17 cellular contexts compared by ENCODE assay signal in genomic region chr10:130226012-130226411, GRCh38.
DNase-seq lines count a peak whose midpoint lies in the region; ATAC-seq and TF ChIP-seq lines count a peak whose summit lies in the region.
"Had no signal": no experiment of that assay in that cellular context is flagged by ENCODE, and none has a peak within 500 bp of the region (broad histone marks: within the 10 kb centered on the region; RNA-seq: fewer than 3 reads in every experiment).

No MANE protein-coding gene starts in this region.

- no peak for ATAC-seq in activated CD8-positive, alpha-beta memory T cell treated with anti-CD3 and anti-CD28 coated beads, Interleukin-2, amount 10 ng/mL, durations not matched to agents 7 days and 5 days
- no peak for ATAC-seq in HG02885 (IDR thresholded peaks at IDR 0.05; ENCODE audit: poor library complexity, unreplicated experiment)
- ATAC-seq: HepG2 had no signal

- H3K9me3 Mint-ChIP-seq in activated CD8-positive, alpha-beta memory T cell treated with anti-CD3 and anti-CD28 coated beads, Interleukin-2, amount 10 ng/mL, durations not matched to agents 7 days and 5 days (ENCODE audit: low read depth) = peaks cover 2% of the 10 kb centered on the region
- peaks cover 5% of the 10 kb centered on the region for H3K9me3 Mint-ChIP-seq in type B pancreatic cell

- intact Hi-C loops in posterior vena cava (cut with DNase I) = no loop called here

- H3K27me3 Mint-ChIP-seq in activated CD8-positive, alpha-beta memory T cell treated with anti-CD3 and anti-CD28 coated beads, Interleukin-2, amount 10 ng/mL, durations not matched to agents 7 days and 5 days = no peaks in the 10 kb centered on the region
- H3K27me3 Mint-ChIP-seq in type B pancreatic cell = no peaks in the 10 kb centered on the region

- no peak overlapping the region for H3K4me3 Mint-ChIP-seq in activated CD8-positive, alpha-beta memory T cell treated with anti-CD3 and anti-CD28 coated beads, Interleukin-2, amount 10 ng/mL, durations not matched to agents 7 days and 5 days
- H3K4me3 Mint-ChIP-seq in type B pancreatic cell = no peak overlapping the region
- H3K4me3 Mint-ChIP-seq: CD14-positive monocyte; CD4-positive, alpha-beta memory T cell; HFFc6 had no signal

- H3K4me1 Mint-ChIP-seq in activated CD8-positive, alpha-beta memory T cell treated with anti-CD3 and anti-CD28 coated beads, Interleukin-2, amount 10 ng/mL, durations not matched to agents 7 days and 5 days = no peaks in the 10 kb centered on the region
- no peaks in the 10 kb centered on the region for H3K4me1 Mint-ChIP-seq in type B pancreatic cell (ENCODE audit: unreplicated experiment)
- H3K4me1 Mint-ChIP-seq: CD14-positive monocyte; CD4-positive, alpha-beta memory T cell; IgD-negative memory B cell had no signal

- no peaks in the 10 kb centered on the region for H3K36me3 Mint-ChIP-seq in activated CD8-positive, alpha-beta memory T cell treated with anti-CD3 and anti-CD28 coated beads, Interleukin-2, amount 10 ng/mL, durations not matched to agents 7 days and 5 days
- no peaks in the 10 kb centered on the region for H3K36me3 Mint-ChIP-seq in type B pancreatic cell
- H3K36me3 Mint-ChIP-seq: CD14-positive monocyte had no signal

- TF ChIP-seq CTCF in type B pancreatic cell (conservative IDR thresholded peaks at IDR 0.05) = no peak

- H3K27ac Mint-ChIP-seq in activated CD8-positive, alpha-beta memory T cell treated with anti-CD3 and anti-CD28 coated beads, Interleukin-2, amount 10 ng/mL, durations not matched to agents 7 days and 5 days = no peak overlapping the region
- H3K27ac Mint-ChIP-seq in type B pancreatic cell = no peak overlapping the region
- H3K27ac Mint-ChIP-seq: CD4-positive, alpha-beta memory T cell; HFFc6; IgD-negative memory B cell had no signal

- CTCF ChIA-PET in activated CD8-positive, alpha-beta memory T cell treated with anti-CD3 and anti-CD28 coated beads, Interleukin-2, amount 10 ng/mL, durations not matched to agents 7 days and 5 days (lab: Charles Lee) = no interaction called here
- CTCF ChIA-PET in HEK293T (lab: Yijun Ruan, JAX) = no interaction called here

- DNase-seq in activated CD8-positive, alpha-beta memory T cell treated with anti-CD3 and anti-CD28 coated beads, Interleukin-2, amount 50 U/mL, for 48 hours = peak; percentile 2
- no peak for DNase-seq in activated CD8-positive, alpha-beta memory T cell treated with anti-CD3 and anti-CD28 coated beads, Interleukin-2, amount 10 ng/mL, durations not matched to agents 7 days and 5 days
- DNase-seq in islet precursor cell (peak; percentile 29), posterior vena cava (ENCODE audit: low spot score) (peak; percentile 34), type B pancreatic cell (ENCODE audit: extremely low spot score, unreplicated experiment) (peak; percentile 37), HEK293T (ENCODE audit: extremely low spot score) (no peak), NCI-H226 (no peak)
- DNase-seq: 8988T; CD4-positive, alpha-beta memory T cell; DMS153; DMS79; GF-D8; HFFc6 had no signal

- POLR2A ChIA-PET in HEK293T (lab: Yijun Ruan, JAX) = no interaction called here

TF ChIP-seq in HEK293T, 16 proteins besides CTCF, POLR2A, EP300 and RAD21:
- TF ChIP-seq BHLHE40 (IDR thresholded peaks at IDR 0.05; ENCODE audit: borderline replicate concordance) (no peak), ZNF384 (IDR thresholded peaks at IDR 0.05) (no peak), FOXK2 (IDR thresholded peaks at IDR 0.05) (no peak), FOXM1 (IDR thresholded peaks at IDR 0.05; ENCODE audit: borderline replicate concordance) (no peak), NFRKB (IDR thresholded peaks at IDR 0.05) (no peak), HDGF (IDR thresholded peaks at IDR 0.05; ENCODE audit: borderline replicate concordance) (no peak), PKNOX1 (IDR thresholded peaks at IDR 0.05) (no peak)

Comparison
In these comparisons a context has a peak if more than half of its experiments do, and no peak if none do; other contexts are left out.
1. DNase-seq: peak in activated CD8-positive, alpha-beta memory T cell treated with anti-CD3 and anti-CD28 coated beads, Interleukin-2, amount 50 U/mL, for 48 hours (single experiment), islet precursor cell (single experiment), posterior vena cava (single experiment) and type B pancreatic cell (single experiment); none in activated CD8-positive, alpha-beta memory T cell treated with anti-CD3 and anti-CD28 coated beads, Interleukin-2, amount 10 ng/mL, durations not matched to agents 7 days and 5 days (single experiment), HEK293T (single experiment) and NCI-H226 (single experiment).